ENCODE assay signal across 8 cellular contexts in genomic region chr19:30227071-30227621, GRCh38.
A peak's percentile ranks its signal among the peaks of the same experiment; 100 is the strongest.
DNase-seq lines count a peak whose midpoint lies in the region; ATAC-seq lines count a peak whose summit lies in the region.

No MANE protein-coding gene starts in this region.

- POLR2A ChIA-PET in naive thymus-derived CD4-positive, alpha-beta T cell (lab: Charles Lee), result no interaction called here

- no peak overlapping the region for H3K27ac ChIP-seq in duodenal mucosa (ENCODE audit: low read depth, low read length)
- H3K27ac ChIP-seq in naive thymus-derived CD4-positive, alpha-beta T cell (ENCODE audit: low read depth, low read length), result no peak overlapping the region

- intact Hi-C loops in naive thymus-derived CD4-positive, alpha-beta T cell (cut with micrococcal nuclease), result loop anchor here in 1 of 2 donors (5.0 kb wide), 2 partner anchors 700 to 1130 kb away; partner anchors contain the start of gene VSTM2B
- intact Hi-C loops in posterior vena cava (cut with DNase I), result loop anchor here in 1 of 2 donors (10.0 kb wide), 1 partner anchor 418 kb away; no protein-coding TSS in a partner anchor

- H3K27me3 Mint-ChIP-seq in IgD-negative memory B cell, result peaks cover 55% of the 10 kb centered on the region
- peaks cover 63 to 78% (median 68%) of the 10 kb centered on the region in 5 donors for H3K27me3 Mint-ChIP-seq in naive thymus-derived CD4-positive, alpha-beta T cell

- peak overlapping the region in 1 of 2 donors; percentile 33 for H3K9ac ChIP-seq in duodenal mucosa (ENCODE audit: low read depth in 1 of 2, low read length in 2 of 2)

- H3K36me3 ChIP-seq in duodenal mucosa (ENCODE audit: control insufficient read depth in 1 of 2, insufficient read depth in 2 of 2, low read length in 2 of 2), result no peaks in the 10 kb centered on the region
- H3K36me3 ChIP-seq in naive thymus-derived CD4-positive, alpha-beta T cell (ENCODE audit: control insufficient read depth in 2 of 3, insufficient read depth in 3 of 3, low read length in 3 of 3), result no peaks in the 10 kb centered on the region

- CTCF ChIA-PET in naive thymus-derived CD4-positive, alpha-beta T cell (lab: Charles Lee), result no interaction called here

- peaks cover 42 to 47% of the 10 kb centered on the region in 2 donors for H3K27me3 ChIP-seq in duodenal mucosa (ENCODE audit: control insufficient read depth in 1 of 2, insufficient read depth in 2 of 2, low read length in 2 of 2)
- peaks cover 0 to 14% of the 10 kb centered on the region in 2 donors for H3K27me3 ChIP-seq in naive thymus-derived CD4-positive, alpha-beta T cell (ENCODE audit: control insufficient read depth in 2 of 2, insufficient read depth in 2 of 2, low read length in 2 of 2)

- no peak for DNase-seq in naive thymus-derived CD4-positive, alpha-beta T cell
- no peak for DNase-seq in HCEC 1CT
- DNase-seq in RPMI8226, result no peak
- DNase-seq in posterior vena cava (ENCODE audit: low spot score), result no peak

- ATAC-seq in GM18511 (IDR thresholded peaks at IDR 0.05; ENCODE audit: unreplicated experiment) (peak; percentile 25), GM21576 (IDR thresholded peaks at IDR 0.05; ENCODE audit: unreplicated experiment) (no peak)
- no peak for ATAC-seq in naive thymus-derived CD4-positive, alpha-beta T cell

- peaks cover 11 to 20% (median 18%) of the 10 kb centered on the region in 3 donors for H3K4me1 Mint-ChIP-seq in IgD-negative memory B cell
- H3K4me1 Mint-ChIP-seq in naive thymus-derived CD4-positive, alpha-beta T cell, result peaks cover 19 to 42% (median 34%) of the 10 kb centered on the region in 7 donors

- peaks cover 3 to 4% of the 10 kb centered on the region in 2 donors for H3K4me1 ChIP-seq in duodenal mucosa (ENCODE audit: control insufficient read depth in 1 of 2, insufficient read depth in 2 of 2, low read length in 2 of 2)
- peaks cover 4 to 6% of the 10 kb centered on the region in 2 donors for H3K4me1 ChIP-seq in naive thymus-derived CD4-positive, alpha-beta T cell (ENCODE audit: control insufficient read depth in 2 of 2, insufficient read depth in 2 of 2, low read length in 2 of 2)

- peak overlapping the region; percentile 57 to 58 for H3K4me3 ChIP-seq in duodenal mucosa (ENCODE audit: low read depth in 1 of 2, low read length in 2 of 2)
- no peak overlapping the region for H3K4me3 ChIP-seq in naive thymus-derived CD4-positive, alpha-beta T cell (ENCODE audit: low read length)

- H3K36me3 Mint-ChIP-seq in IgD-negative memory B cell, result peaks cover 5% of the 10 kb centered on the region
- peaks cover 0 to 8% (median 5%) of the 10 kb centered on the region in 5 donors for H3K36me3 Mint-ChIP-seq in naive thymus-derived CD4-positive, alpha-beta T cell

- peaks cover 0 to 6% (median 0%) of the 10 kb centered on the region in 3 donors for H3K9me3 Mint-ChIP-seq in IgD-negative memory B cell
- peaks cover 0 to 10% (median 4%) of the 10 kb centered on the region in 11 donors for H3K9me3 Mint-ChIP-seq in naive thymus-derived CD4-positive, alpha-beta T cell

- H3K27ac Mint-ChIP-seq in IgD-negative memory B cell, result peak overlapping the region in 2 of 3 donors; percentile 67 to 83
- H3K27ac Mint-ChIP-seq in naive thymus-derived CD4-positive, alpha-beta T cell, result peak overlapping the region in 1 of 9 donors; percentile 85

- H3K4me3 Mint-ChIP-seq in IgD-negative memory B cell, result peak overlapping the region; percentile 55 to 89 (median 82)
- H3K4me3 Mint-ChIP-seq in naive thymus-derived CD4-positive, alpha-beta T cell, result peak overlapping the region; percentile 68 to 92 (median 84)

- no peaks in the 10 kb centered on the region for H3K9me3 ChIP-seq in duodenal mucosa (ENCODE audit: control insufficient read depth in 1 of 2, low read length in 2 of 2)
- no peaks in the 10 kb centered on the region for H3K9me3 ChIP-seq in naive thymus-derived CD4-positive, alpha-beta T cell (ENCODE audit: control insufficient read depth in 2 of 3, low read length in 3 of 3)
